In genomic region chr10:69348824-69349541, GRCh38 we compare ENCODE assay signal across 8 cellular contexts.
DNase-seq lines count a peak whose midpoint lies in the region; ATAC-seq, FAIRE-seq and TF ChIP-seq lines count a peak whose summit lies in the region.

No MANE protein-coding gene starts in this region.

- DNase-seq in AML-193 (lab: John Stamatoyannopoulos, UW) (peak; percentile 74 to 82), SIG-M5 (lab: John Stamatoyannopoulos, UW) (peak; percentile 27), endothelial cell of umbilical vein (ENCODE audit: low read depth, low spot score) (peak; percentile 74), osteoblast (ENCODE audit: insufficient read length, low spot score, missing footprints) (peak; percentile 94)

- TF ChIP-seq POLR2A in endothelial cell of umbilical vein (IDR thresholded peaks at IDR 0.05; ENCODE audit: low read depth, low read length): no peak

- H3K4me2 ChIP-seq in endothelial cell of umbilical vein (ENCODE audit: insufficient read depth, low read length) (peak overlapping the region; percentile 70), osteoblast (ENCODE audit: insufficient read depth, low read length) (peak overlapping the region; percentile 44)

- H2AFZ ChIP-seq in endothelial cell of umbilical vein (ENCODE audit: low read depth, low read length) (no peak overlapping the region), osteoblast (ENCODE audit: low read length) (peak overlapping the region; percentile 2)

- dilution Hi-C loops in endothelial cell of umbilical vein (cut with MboI; ENCODE audit: extremely low pct_ligation_motif_present, low sequenced_read_pairs): no loop called here

- H3K36me3 ChIP-seq in HUES48 (ENCODE audit: control insufficient read depth, insufficient read depth, low read length): peaks cover 26% of the 10 kb centered on the region
- peaks cover 0 to 3% of the 10 kb centered on the region in 2 experiments for H3K36me3 ChIP-seq in endothelial cell of umbilical vein (ENCODE audit: control insufficient read depth in 2 of 2, extremely low read depth in 1 of 2, insufficient read depth in 2 of 2, low read length in 2 of 2)
- peaks cover 33% of the 10 kb centered on the region for H3K36me3 ChIP-seq in osteoblast (ENCODE audit: insufficient read depth, low read length)

- H3K27me3 ChIP-seq in HUES48 (ENCODE audit: control insufficient read depth, insufficient read depth, low read length) (no peaks in the 10 kb centered on the region), endothelial cell of umbilical vein (ENCODE audit: control insufficient read depth in 2 of 2, insufficient read depth in 2 of 2, low read length in 2 of 2) (no peaks in the 10 kb centered on the region), osteoblast (ENCODE audit: insufficient read depth, low read length) (no peaks in the 10 kb centered on the region)

- H3K27ac ChIP-seq in HUES48 (ENCODE audit: low read depth, low read length) (peak overlapping the region; percentile 14), endothelial cell of umbilical vein (ENCODE audit: insufficient read depth, low read depth, low read length) (peak overlapping the region; percentile 77), osteoblast (ENCODE audit: low read depth, low read length) (peak overlapping the region; percentile 96)

- H3K9me1 ChIP-seq in endothelial cell of umbilical vein (replicated peaks; ENCODE audit: control insufficient read depth, extremely low read depth, insufficient read depth, low read length): no peaks in the 10 kb centered on the region

- H4K20me1 ChIP-seq in endothelial cell of umbilical vein (replicated peaks; ENCODE audit: control insufficient read depth, extremely low read depth, insufficient read depth, low read length): no peaks in the 10 kb centered on the region
- H4K20me1 ChIP-seq in osteoblast (ENCODE audit: insufficient read depth, low read length): peaks cover 14% of the 10 kb centered on the region

- peak; percentile 89 for FAIRE-seq in endothelial cell of umbilical vein (lab: Jason Lieb, UNC)

- TF ChIP-seq CTCF in endothelial cell of umbilical vein (IDR thresholded peaks at IDR 0.05; ENCODE audit: extremely low read depth in 1 of 2, insufficient read depth in 1 of 2, low read depth in 1 of 2, low read length in 2 of 2): no peak
- TF ChIP-seq CTCF in osteoblast (IDR thresholded peaks at IDR 0.05; ENCODE audit: extremely low read depth, low read depth, low read length): no peak

- CTCF ChIA-PET in endothelial cell of umbilical vein (lab: Charles Lee): interaction anchor here (0.6 to 2.6 kb wide), 15 partner anchors 9 to 552 kb away, joined by 3 to 7 read pairs (median 4); no protein-coding TSS in a partner anchor

- ATAC-seq in GM21528 (IDR thresholded peaks at IDR 0.05; ENCODE audit: low FRiP score, unreplicated experiment) (no peak), GM19397 (IDR thresholded peaks at IDR 0.05; ENCODE audit: unreplicated experiment) (no peak), GM19351 (IDR thresholded peaks at IDR 0.05; ENCODE audit: unreplicated experiment) (no peak)

- H3K4me1 ChIP-seq in HUES48 (ENCODE audit: control insufficient read depth, insufficient read depth, low read length) (peaks cover 41% of the 10 kb centered on the region), endothelial cell of umbilical vein (ENCODE audit: control insufficient read depth, extremely low read depth, insufficient read depth, low read length) (peaks cover 52% of the 10 kb centered on the region), osteoblast (ENCODE audit: insufficient read depth, low read length) (peaks cover 41% of the 10 kb centered on the region)

- peaks cover 48% of the 10 kb centered on the region for H3K79me2 ChIP-seq in endothelial cell of umbilical vein (ENCODE audit: control insufficient read depth, insufficient read depth, low read length)
- H3K79me2 ChIP-seq in osteoblast (ENCODE audit: insufficient read depth, low read length): peaks cover 83% of the 10 kb centered on the region

- H3K9ac ChIP-seq in HUES48 (ENCODE audit: low read depth, low read length) (no peak overlapping the region), endothelial cell of umbilical vein (replicated peaks; ENCODE audit: extremely low read depth, insufficient read depth, low read length) (peak overlapping the region; percentile 44)

- POLR2A ChIA-PET in endothelial cell of umbilical vein (lab: Charles Lee): interaction anchor here (0.5 to 1.1 kb wide), 5 partner anchors 10 to 106 kb away, joined by 3 to 6 read pairs (median 5); no protein-coding TSS in a partner anchor

- BruUV-seq in endothelial cell of umbilical vein (replicated peaks; lab: Mats Ljungman, UMichigan): TSS peak; percentile 59

- H3K9me3 ChIP-seq in HUES48 (ENCODE audit: control insufficient read depth, insufficient read depth, low read length): no peaks in the 10 kb centered on the region
- H3K9me3 ChIP-seq in endothelial cell of umbilical vein (replicated peaks; ENCODE audit: control insufficient read depth, insufficient read depth, low read length): no peaks in the 10 kb centered on the region
- no peaks in the 10 kb centered on the region for H3K9me3 ChIP-seq in osteoblast (ENCODE audit: low read depth, low read length)

- H3K4me3 ChIP-seq in HUES48 (ENCODE audit: low read depth, low read length) (no peak overlapping the region), endothelial cell of umbilical vein (replicated peaks in 1 of 3; ENCODE audit: insufficient read depth in 1 of 3, low read depth in 1 of 3, low read length in 3 of 3) (no peak overlapping the region), osteoblast (ENCODE audit: insufficient read depth, low read length) (no peak overlapping the region)

- intact Hi-C loops in endothelial cell of umbilical vein (cut with micrococcal nuclease): loop anchor here (1.0 to 5.0 kb wide), 4 partner anchors 14 to 43 kb away; no protein-coding TSS in a partner anchor

TF ChIP-seq in endothelial cell of umbilical vein, 7 proteins besides CTCF, POLR2A, EP300 and RAD21:
- TF ChIP-seq POLR2AphosphoS5 (IDR thresholded peaks at IDR 0.05; ENCODE audit: insufficient read depth, low read depth, low read length) (peak; percentile 53), FOS (IDR thresholded peaks at IDR 0.05; ENCODE audit: borderline replicate concordance, insufficient read depth, low read length) (peak; percentile 57), GATA2 (IDR thresholded peaks at IDR 0.05; ENCODE audit: insufficient read depth, insufficient read length, low read depth, low read length) (peak; percentile 89), JUN (IDR thresholded peaks at IDR 0.05; ENCODE audit: borderline replicate concordance, insufficient read depth, insufficient read length, low read depth) (peak; percentile 24), EZH2 (IDR thresholded peaks at IDR 0.05; ENCODE audit: borderline replicate concordance, low read depth, low read length, severe bottlenecking) (no peak)

Comparison
In these comparisons a context has a peak if more than half of its experiments do, and no peak if none do; other contexts are left out.
1. DNase-seq: peak in every context shown above with its lines; median percentile 94 in osteoblast; 78 in AML-193; 74 in endothelial cell of umbilical vein; 27 in SIG-M5.
2. H3K27ac ChIP-seq: peak in every context shown above with its lines; median percentile 96 in osteoblast; 77 in endothelial cell of umbilical vein; 14 in HUES48.